ENCODE assay signal across 17 cellular contexts in the genomic region with DNA sequence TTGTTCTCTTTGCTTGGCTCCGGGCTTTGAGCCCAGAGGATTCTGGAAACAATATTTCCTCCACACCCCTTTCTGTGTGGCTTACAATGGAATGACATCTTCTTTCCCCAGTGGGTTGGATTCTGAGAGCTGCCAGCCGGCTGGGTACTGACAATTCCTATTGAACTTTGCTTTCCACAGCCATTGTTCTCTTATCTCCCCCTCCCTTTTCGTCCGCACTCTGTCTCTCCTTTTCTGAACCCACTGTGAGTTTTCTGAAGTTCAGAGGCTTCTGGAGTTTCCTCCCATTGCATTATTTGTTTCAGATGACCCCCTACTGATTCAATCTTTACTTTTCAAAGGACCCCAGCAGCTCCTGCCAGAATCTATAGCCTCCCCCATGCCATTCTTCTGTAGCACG. TPM values are rescaled to one million over a fixed set of nuclear protein-coding genes. Genes with fewer than 3 reads are reported as not detected.
DNase-seq lines count a peak whose midpoint lies in the region; ATAC-seq lines count a peak whose summit lies in the region.
"Had no signal": no experiment of that assay in that cellular context is flagged by ENCODE, and none has a peak within 500 bp of the region (broad histone marks: within the 10 kb centered on the region; RNA-seq: fewer than 3 reads in every experiment).

No MANE protein-coding gene starts in this region.

- DNase-seq in Right ventricle myocardium superior (no peak), Right ventricle myocardium inferior (ENCODE audit: missing footprints) (no peak), dermis microvascular lymphatic vessel endothelial cell (ENCODE audit: low read depth in 2 of 2) (peak; percentile 40 to 55), left colon (no peak), substantia nigra (lab: John Stamatoyannopoulos, UW) (peak in 28 of 49 donors; percentile 0 to 41 (median 4)), HuH-7 (ENCODE audit: low spot score) (no peak)
- no peak for DNase-seq in stimulated activated CD4-positive, alpha-beta T cell treated with anti-CD3 and anti-CD28 coated beads, Interleukin-1b, Interleukin-23, amount 100 ng/mL, for 48 hours
- DNase-seq: ACHN; activated CD8-positive, alpha-beta memory T cell treated with anti-CD3 and anti-CD28 coated beads for 24 hours; activated effector memory CD4-positive, alpha-beta T cell treated with anti-CD3 and anti-CD28 coated beads, Interleukin-2, amount 50 U/mL, for 16 hours; aorta; NCI-H2171; PC-3; stimulated activated CD4-positive, alpha-beta T cell treated with anti-CD3 and anti-CD28 coated beads, Interleukin-12 subunit alpha, Interleukin-12 subunit beta, amount 100 ng/mL, for 4 hours; testis had no signal

- H3K27ac ChIP-seq in substantia nigra (ENCODE audit: low read depth, low read length, poor library complexity, severe bottlenecking), result no peak overlapping the region
- H3K27ac ChIP-seq: testis, VCaP had no signal

- intact Hi-C loops in Right ventricle myocardium superior (cut with DNase I), result no loop called here
- intact Hi-C loops in Right ventricle myocardium inferior (cut with DNase I), result loop anchor here (10.0 kb wide), 1 partner anchor 1223 kb away; no protein-coding TSS in a partner anchor
- intact Hi-C loops in left colon (cut with DNase I, micrococcal nuclease), result loop anchor here in 1 of 2 donors (10.0 kb wide), 1 partner anchor 1223 kb away; no protein-coding TSS in a partner anchor

- ATAC-seq in Right ventricle myocardium superior (ENCODE audit: poor library complexity), result peak; percentile 55
- ATAC-seq in Right ventricle myocardium inferior, result no peak
- peak; percentile 75 for ATAC-seq in left colon
- no peak for ATAC-seq in HG03175 (IDR thresholded peaks at IDR 0.05; ENCODE audit: unreplicated experiment)
- ATAC-seq: PC-3 had no signal

RNA-seq across cellular contexts. Expression of a gene that starts 10.4 kb away (rescaled TPM):
- total RNA-seq in Right ventricle myocardium superior (569 TPM), Right ventricle myocardium inferior (661 TPM), dermis microvascular lymphatic vessel endothelial cell (not detected in 2 replicates), left colon (1 to 10 TPM in 1 of 2 donors, not detected in 1; 2.1 TPM)
- total RNA-seq: PC-3, testis had no signal

Comparison
In these comparisons a context has a peak if more than half of its experiments do, and no peak if none do; other contexts are left out.
1. ATAC-seq: peak in Right ventricle myocardium superior (single experiment) and left colon (single experiment); none in Right ventricle myocardium inferior (single experiment) and HG03175 (single experiment).
2. DNase-seq: peak in dermis microvascular lymphatic vessel endothelial cell (2 of 2) and substantia nigra (28 of 49); none in Right ventricle myocardium superior (single experiment), Right ventricle myocardium inferior (single experiment), left colon (0 of 2), stimulated activated CD4-positive, alpha-beta T cell treated with anti-CD3 and anti-CD28 coated beads, Interleukin-1b, Interleukin-23, amount 100 ng/mL, for 48 hours (single experiment) and HuH-7 (single experiment).
3. RNA of a gene that starts 10.4 kb away (total RNA-seq): 661 TPM in Right ventricle myocardium inferior (single experiment) and 569 TPM in Right ventricle myocardium superior (single experiment); 2.1 TPM in left colon and not detected in dermis microvascular lymphatic vessel endothelial cell; every median in the first group is over 100 times any median in the second.